ENCODE assay signal across 10 cellular contexts in genomic region chr1:198199105-198199504, GRCh38. TPM values are rescaled to one million over a fixed set of nuclear protein-coding genes. Genes with fewer than 3 reads are reported as not detected.
A peak's percentile ranks its signal among the peaks of the same experiment; 100 is the strongest.
DNase-seq lines count a peak whose midpoint lies in the region; ATAC-seq lines count a peak whose summit lies in the region.
"Had no signal": no experiment of that assay in that cellular context is flagged by ENCODE, and none has a peak within 500 bp of the region (broad histone marks: within the 10 kb centered on the region; RNA-seq: fewer than 3 reads in every experiment).

No MANE protein-coding gene starts in this region.

- H3K36me3 Mint-ChIP-seq in activated T-cell treated with anti-CD3 and anti-CD28 coated beads, Interleukin-2, amount 50 U/mL, for 24 hours (ENCODE audit: low read depth), result peaks cover 17% of the 10 kb centered on the region
- peaks cover 6% of the 10 kb centered on the region for H3K36me3 Mint-ChIP-seq in activated T-cell treated with anti-CD3 and anti-CD28 coated beads, Interleukin-2, amount 50 U/mL, for 4 hours (ENCODE audit: insufficient read depth)
- H3K36me3 Mint-ChIP-seq in stimulated activated effector memory CD8-positive, alpha-beta T cell treated with anti-CD3 and anti-CD28 coated beads, Interleukin-12 subunit alpha, Interleukin-12 subunit beta, amount 100 ng/mL, for 72 hours, result peaks cover 17% of the 10 kb centered on the region

- no peak overlapping the region for H3K4me3 Mint-ChIP-seq in activated T-cell treated with anti-CD3 and anti-CD28 coated beads, Interleukin-2, amount 50 U/mL, for 24 hours
- no peak overlapping the region for H3K4me3 Mint-ChIP-seq in activated T-cell treated with anti-CD3 and anti-CD28 coated beads, Interleukin-2, amount 50 U/mL, for 4 hours
- H3K4me3 Mint-ChIP-seq in stimulated activated effector memory CD8-positive, alpha-beta T cell treated with anti-CD3 and anti-CD28 coated beads, Interleukin-12 subunit alpha, Interleukin-12 subunit beta, amount 100 ng/mL, for 72 hours, result no peak overlapping the region

- peak overlapping the region; percentile 35 for H3K27ac Mint-ChIP-seq in activated T-cell treated with anti-CD3 and anti-CD28 coated beads, Interleukin-2, amount 50 U/mL, for 24 hours
- H3K27ac Mint-ChIP-seq in stimulated activated effector memory CD8-positive, alpha-beta T cell treated with anti-CD3 and anti-CD28 coated beads, Interleukin-12 subunit alpha, Interleukin-12 subunit beta, amount 100 ng/mL, for 72 hours, result no peak overlapping the region
- H3K27ac Mint-ChIP-seq: progenitor cell of endocrine pancreas had no signal

- H3K4me1 Mint-ChIP-seq in activated T-cell treated with anti-CD3 and anti-CD28 coated beads, Interleukin-2, amount 50 U/mL, for 24 hours (ENCODE audit: low read depth), result peaks cover 78% of the 10 kb centered on the region
- H3K4me1 Mint-ChIP-seq in activated T-cell treated with anti-CD3 and anti-CD28 coated beads, Interleukin-2, amount 50 U/mL, for 4 hours (ENCODE audit: low read depth), result peaks cover 76% of the 10 kb centered on the region
- H3K4me1 Mint-ChIP-seq in stimulated activated effector memory CD8-positive, alpha-beta T cell treated with anti-CD3 and anti-CD28 coated beads, Interleukin-12 subunit alpha, Interleukin-12 subunit beta, amount 100 ng/mL, for 72 hours, result peaks cover 82% of the 10 kb centered on the region

- ATAC-seq in activated T-cell treated with anti-CD3 and anti-CD28 coated beads, Interleukin-2, amount 50 U/mL, for 4 hours, result no peak
- ATAC-seq in HG02623 (IDR thresholded peaks at IDR 0.05; ENCODE audit: unreplicated experiment) (peak; percentile 54), left cardiac atrium (no peak)
- peak; percentile 42 for ATAC-seq in stimulated activated effector memory CD8-positive, alpha-beta T cell treated with anti-CD3 and anti-CD28 coated beads, Interleukin-12 subunit alpha, Interleukin-12 subunit beta, amount 100 ng/mL, for 72 hours

- no peak for DNase-seq in activated T-cell treated with anti-CD3 and anti-CD28 coated beads, Interleukin-2, amount 50 U/mL, for 24 hours
- no peak for DNase-seq in activated T-cell treated with anti-CD3 and anti-CD28 coated beads, Interleukin-2, amount 50 U/mL, for 4 hours
- DNase-seq in LHCN-M2 (ENCODE audit: low read depth) (peak; percentile 46), GM03348 (ENCODE audit: low spot score) (no peak), left cardiac atrium (no peak)
- DNase-seq in stimulated activated effector memory CD8-positive, alpha-beta T cell treated with anti-CD3 and anti-CD28 coated beads, Interleukin-12 subunit alpha, Interleukin-12 subunit beta, amount 100 ng/mL, for 72 hours (ENCODE audit: low spot score in 2 of 2), result no peak
- DNase-seq in activated CD8-positive, alpha-beta memory T cell treated with anti-CD3 and anti-CD28 coated beads, Interleukin-2, amount 50 U/mL, for 4 hours, result no peak
- DNase-seq: activated CD8-positive, alpha-beta memory T cell treated with anti-CD3 and anti-CD28 coated beads, Interleukin-2, amount 50 U/mL, for 48 hours had no signal

- no peaks in the 10 kb centered on the region for H3K9me3 Mint-ChIP-seq in activated T-cell treated with anti-CD3 and anti-CD28 coated beads, Interleukin-2, amount 50 U/mL, for 24 hours
- H3K9me3 Mint-ChIP-seq in activated T-cell treated with anti-CD3 and anti-CD28 coated beads, Interleukin-2, amount 50 U/mL, for 4 hours, result no peaks in the 10 kb centered on the region
- H3K9me3 Mint-ChIP-seq in stimulated activated effector memory CD8-positive, alpha-beta T cell treated with anti-CD3 and anti-CD28 coated beads, Interleukin-12 subunit alpha, Interleukin-12 subunit beta, amount 100 ng/mL, for 72 hours, result no peaks in the 10 kb centered on the region

- intact Hi-C loops in left cardiac atrium (cut with DNase I), result no loop called here

- no peaks in the 10 kb centered on the region for H3K27me3 Mint-ChIP-seq in activated T-cell treated with anti-CD3 and anti-CD28 coated beads, Interleukin-2, amount 50 U/mL, for 24 hours
- no peaks in the 10 kb centered on the region for H3K27me3 Mint-ChIP-seq in activated T-cell treated with anti-CD3 and anti-CD28 coated beads, Interleukin-2, amount 50 U/mL, for 4 hours (ENCODE audit: low read depth)
- H3K27me3 Mint-ChIP-seq: progenitor cell of endocrine pancreas had no signal

RNA-seq across cellular contexts. Expression of gene NEK7, which starts 42.3 kb away (rescaled TPM):
- 10 to 100 TPM; 62.3 to 72.1 (median 62.9) TPM for total RNA-seq in activated T-cell treated with anti-CD3 and anti-CD28 coated beads, Interleukin-2, amount 50 U/mL, for 4 hours
- total RNA-seq in LHCN-M2 (2014; rRNA removed), result 66.8 and 73.0 TPM in 2 replicates
- 18.7 TPM for polyA plus RNA-seq in LHCN-M2 (2012)
- 100 to 1,000 TPM; 155 TPM for total RNA-seq in left cardiac atrium

Comparison
In these comparisons a context has a peak if more than half of its experiments do, and no peak if none do; other contexts are left out.
1. ATAC-seq: peak in HG02623 (single experiment) and stimulated activated effector memory CD8-positive, alpha-beta T cell treated with anti-CD3 and anti-CD28 coated beads, Interleukin-12 subunit alpha, Interleukin-12 subunit beta, amount 100 ng/mL, for 72 hours (single experiment); none in activated T-cell treated with anti-CD3 and anti-CD28 coated beads, Interleukin-2, amount 50 U/mL, for 4 hours (0 of 2) and left cardiac atrium (0 of 2).